15 cellular contexts compared by ENCODE assay signal in the genomic region with DNA sequence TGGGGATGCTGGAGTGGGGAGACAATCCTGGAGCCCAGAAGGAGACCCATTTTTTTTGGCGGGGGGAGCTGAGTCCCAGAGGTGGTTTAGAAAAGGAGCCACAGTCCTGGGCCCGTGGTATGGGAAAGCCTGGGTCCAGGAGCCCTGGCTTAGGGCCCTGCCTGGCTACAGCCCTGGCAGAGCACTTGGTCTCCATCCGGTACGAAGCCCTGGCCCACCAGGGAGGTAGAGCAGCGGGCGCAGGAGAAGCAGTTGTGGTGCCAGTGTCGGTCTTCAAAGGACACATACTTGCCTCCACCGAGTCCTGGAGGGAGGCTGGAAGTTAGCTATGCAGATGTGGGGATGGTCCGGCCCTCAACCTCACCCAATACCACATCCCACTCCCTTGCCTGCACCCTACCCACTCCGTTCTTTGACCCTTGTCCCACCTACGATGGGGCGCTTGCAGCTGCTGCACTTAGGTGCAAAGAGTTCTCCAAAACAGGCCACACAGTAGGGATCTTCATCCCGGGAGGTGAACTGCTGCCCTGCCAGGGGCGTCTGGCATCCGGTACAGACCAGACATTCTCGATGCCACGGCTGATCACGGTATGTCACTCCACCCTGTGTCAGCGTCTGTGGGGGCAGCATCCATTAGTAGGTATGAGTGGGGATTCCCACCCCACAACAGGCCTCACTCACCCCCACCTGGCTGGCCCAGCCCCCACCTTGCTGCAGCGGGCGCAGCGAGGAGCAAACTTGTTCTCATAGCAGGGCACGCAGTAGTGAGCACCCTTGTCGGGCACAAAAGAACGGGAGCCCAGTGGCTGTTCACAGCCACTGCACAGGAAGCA. TPM values are rescaled to one million over a fixed set of nuclear protein-coding genes. Genes with fewer than 3 reads are reported as not detected.
DNase-seq lines count a peak whose midpoint lies in the region; ATAC-seq, FAIRE-seq and TF ChIP-seq lines count a peak whose summit lies in the region.
"Had no signal": no experiment of that assay in that cellular context is flagged by ENCODE, and none has a peak within 500 bp of the region (broad histone marks: within the 10 kb centered on the region; RNA-seq: fewer than 3 reads in every experiment).

No MANE protein-coding gene starts in this region.

- FAIRE-seq in astrocyte (lab: Jason Lieb, UNC): no peak
- FAIRE-seq: keratinocyte had no signal

- H3K4me1 ChIP-seq in HUES48 (ENCODE audit: control insufficient read depth, insufficient read depth, low read length): peaks cover 43% of the 10 kb centered on the region
- peaks cover 60% of the 10 kb centered on the region for H3K4me1 ChIP-seq in astrocyte (ENCODE audit: insufficient read depth, low read length)
- H3K4me1 ChIP-seq in stomach: peaks cover 56 to 81% (median 68%) of the 10 kb centered on the region in 4 donors
- H3K4me1 ChIP-seq in Caco-2: peaks cover 25% of the 10 kb centered on the region

- DNase-seq in astrocyte (ENCODE audit: low read depth) (no peak), mesenteric fat pad (ENCODE audit: low spot score) (peak; percentile 68), stomach (no peak), middle frontal gyrus (ENCODE audit: extremely low spot score, low spot score) (no peak), Caco-2 (no peak), NOMO-1 (lab: John Stamatoyannopoulos, UW; ENCODE audit: unreplicated experiment in 2 of 2) (no peak)
- DNase-seq: activated CD4-positive, alpha-beta T cell treated with anti-CD3 and anti-CD28 coated beads for 36 hours; CD4-positive, alpha-beta T cell; cerebellar nuclear complex; NCI-H2081 treated with DMSO at 0.1 percent for 48 hours; SW 1271 had no signal

- H3K36me3 Mint-ChIP-seq in astrocyte (ENCODE audit: low read depth, unreplicated experiment) (peaks cover 15% of the 10 kb centered on the region), Caco-2 (ENCODE audit: insufficient read depth, unreplicated experiment) (peaks cover 6% of the 10 kb centered on the region)

- no peak overlapping the region for H2AFZ ChIP-seq in astrocyte (ENCODE audit: low read depth, low read length)

- H3K27ac ChIP-seq in HUES48 (ENCODE audit: low read depth, low read length) (peak overlapping the region; percentile 90), astrocyte (ENCODE audit: low read depth, low read length) (peak overlapping the region; percentile 40), stomach (peak overlapping the region; percentile 42 to 94 (median 89))

- peaks cover 58% of the 10 kb centered on the region for H3K79me2 ChIP-seq in astrocyte (ENCODE audit: insufficient read depth, low read length)

- intact Hi-C loops in stomach (cut with DNase I; ENCODE audit: low total_unique reads) (no loop called here), Caco-2 (cut with micrococcal nuclease; ENCODE audit: unreplicated experiment) (no loop called here)

- CTCF ChIA-PET in Caco-2 (lab: Charles Lee): no interaction called here

- no peak for TF ChIP-seq CTCF in astrocyte (IDR thresholded peaks at IDR 0.05; ENCODE audit: insufficient read depth, low read depth, low read length)
- no peak for TF ChIP-seq CTCF in stomach (IDR thresholded peaks at IDR 0.05)
- TF ChIP-seq CTCF in Caco-2 (IDR thresholded peaks at IDR 0.05; ENCODE audit: insufficient read depth in 1 of 2, low read depth in 1 of 2, low read length in 1 of 2, severe bottlenecking in 1 of 2, unreplicated experiment in 1 of 2): no peak

- no peak overlapping the region for H3K4me2 ChIP-seq in astrocyte (ENCODE audit: low read length)

- TF ChIP-seq EP300 in stomach (IDR thresholded peaks at IDR 0.05): no peak

- no peak overlapping the region for H3K9ac ChIP-seq in HUES48 (ENCODE audit: low read depth, low read length)
- peak overlapping the region; percentile 65 for H3K9ac ChIP-seq in astrocyte (ENCODE audit: low read length)

- H3K4me3 Mint-ChIP-seq in astrocyte (ENCODE audit: unreplicated experiment): peak overlapping the region; percentile 82
- no peak overlapping the region for H3K4me3 Mint-ChIP-seq in Caco-2 (ENCODE audit: unreplicated experiment)
- H3K4me3 Mint-ChIP-seq: activated CD4-positive, alpha-beta T cell treated with anti-CD3 and anti-CD28 coated beads for 36 hours had no signal

- 87 to 89% (median 88%) methylated on average over 12 to 25 of the region's 25 CpGs for WGBS in stomach, 5 donors

- H3K9me3 ChIP-seq in HUES48 (ENCODE audit: control insufficient read depth, insufficient read depth, low read length) (no peaks in the 10 kb centered on the region), astrocyte (ENCODE audit: insufficient read depth, low read depth, low read length) (no peaks in the 10 kb centered on the region), stomach (no peaks in the 10 kb centered on the region), Caco-2 (no peaks in the 10 kb centered on the region)

- H3K4me1 Mint-ChIP-seq in astrocyte (ENCODE audit: low read depth, unreplicated experiment) (peaks cover 56% of the 10 kb centered on the region), Caco-2 (ENCODE audit: low read depth, unreplicated experiment) (peaks cover 8% of the 10 kb centered on the region)

- POLR2A ChIA-PET in Caco-2 (lab: Charles Lee): no interaction called here

- H3K27me3 ChIP-seq in HUES48 (ENCODE audit: control insufficient read depth, insufficient read depth, low read length): no peaks in the 10 kb centered on the region
- H3K27me3 ChIP-seq in astrocyte (ENCODE audit: insufficient read depth, low read length): no peaks in the 10 kb centered on the region
- no peaks in the 10 kb centered on the region for H3K27me3 ChIP-seq in stomach
- H3K27me3 ChIP-seq in Caco-2 (replicated peaks; ENCODE audit: control insufficient read depth, insufficient read depth, low read length): no peaks in the 10 kb centered on the region

- H4K20me1 ChIP-seq in astrocyte (ENCODE audit: insufficient read depth, low read length): peaks cover 6% of the 10 kb centered on the region

- TF ChIP-seq POLR2A in stomach (IDR thresholded peaks at IDR 0.05): no peak

- H3K27me3 Mint-ChIP-seq in astrocyte (ENCODE audit: low read depth, unreplicated experiment) (no peaks in the 10 kb centered on the region), Caco-2 (ENCODE audit: insufficient read depth, unreplicated experiment) (no peaks in the 10 kb centered on the region)
- H3K27me3 Mint-ChIP-seq: activated CD4-positive, alpha-beta T cell treated with anti-CD3 and anti-CD28 coated beads for 36 hours; CD4-positive, alpha-beta T cell had no signal

- H3K27ac Mint-ChIP-seq in astrocyte (ENCODE audit: unreplicated experiment) (peak overlapping the region; percentile 79), Caco-2 (ENCODE audit: unreplicated experiment) (no peak overlapping the region)
- H3K27ac Mint-ChIP-seq: CD4-positive, alpha-beta T cell had no signal

- ATAC-seq in GM18861 (IDR thresholded peaks at IDR 0.05; ENCODE audit: unreplicated experiment): no peak
- ATAC-seq: activated CD4-positive, alpha-beta T cell treated with anti-CD3 and anti-CD28 coated beads for 36 hours had no signal

- BruUV-seq in Caco-2 (replicated peaks; lab: Mats Ljungman, UMichigan): no TSS peak

- H3K36me3 ChIP-seq in HUES48 (ENCODE audit: control insufficient read depth, insufficient read depth, low read length) (peaks cover 17% of the 10 kb centered on the region), astrocyte (ENCODE audit: insufficient read depth, low read length) (peaks cover 21% of the 10 kb centered on the region), stomach (peaks cover 0 to 21% (median 19%) of the 10 kb centered on the region in 4 donors), Caco-2 (ENCODE audit: control insufficient read depth, insufficient read depth, low read length) (no peaks in the 10 kb centered on the region)

- H3K9me3 Mint-ChIP-seq in astrocyte (ENCODE audit: unreplicated experiment): no peaks in the 10 kb centered on the region
- no peaks in the 10 kb centered on the region for H3K9me3 Mint-ChIP-seq in Caco-2 (ENCODE audit: unreplicated experiment)
- H3K9me3 Mint-ChIP-seq: CD4-positive, alpha-beta T cell had no signal

- H3K4me3 ChIP-seq in HUES48 (ENCODE audit: low read depth, low read length): no peak overlapping the region
- no peak overlapping the region for H3K4me3 ChIP-seq in astrocyte (ENCODE audit: insufficient read depth, low read depth, low read length)
- H3K4me3 ChIP-seq in stomach: no peak overlapping the region
- no peak overlapping the region for H3K4me3 ChIP-seq in Caco-2 (ENCODE audit: low read depth, low read length)

RNA-seq across cellular contexts. Expression of gene SF3A3, which starts 7.7 kb away (rescaled TPM):
- total RNA-seq in astrocyte (66.5 and 76.8 TPM in 2 replicates), mesenteric fat pad (46.7 TPM), stomach (100 to 1,000 TPM in 1 of 5 donors, 10 to 100 TPM in 3, 1 to 10 TPM in 1; 8.2 to 102 (median 72.3) TPM), Caco-2 (2022) (72.6 and 79.3 TPM in 2 replicates)
- polyA plus RNA-seq in stomach: 10 to 100 TPM; 17.1 to 19.9 (median 18.6) TPM

RNA-seq across cellular contexts. Expression of gene FHL3, which starts 7.8 kb away (rescaled TPM):
- total RNA-seq in astrocyte (107 and 116 TPM in 2 replicates), mesenteric fat pad (13.6 TPM), stomach (10 to 100 TPM in 2 of 5 donors, 1 to 10 TPM in 2, under 1 TPM in 1; 0.58 to 30.4 (median 9.5) TPM), Caco-2 (2022) (11.8 and 11.9 TPM in 2 replicates)
- 10 to 100 TPM; 18.1 to 28.2 (median 21.7) TPM for polyA plus RNA-seq in stomach

RNA-seq across cellular contexts. Expression of gene UTP11, which starts 15.1 kb away (rescaled TPM):
- 38.2 and 42.6 TPM in 2 replicates for total RNA-seq in astrocyte
- 35.3 TPM for total RNA-seq in mesenteric fat pad
- total RNA-seq in stomach: 10 to 100 TPM in 3 of 5 donors, 1 to 10 TPM in 2; 1.4 to 43.7 (median 10.3) TPM
- polyA plus RNA-seq in stomach: 10 to 100 TPM; 22.1 to 24.5 (median 23.1) TPM
- 29.1 and 33.2 TPM in 2 replicates for total RNA-seq in Caco-2 (2022)

RNA-seq across cellular contexts. Expression of gene POU3F1, which starts 49.1 kb away (rescaled TPM):
- total RNA-seq in astrocyte (2.3 and 3.3 TPM in 2 replicates), mesenteric fat pad (0.19 TPM), stomach (not detected), Caco-2 (2022) (not detected in 2 replicates)
- polyA plus RNA-seq in stomach: under 1 TPM in 1 of 3 donors, not detected in 2; 0.20 TPM
- total RNA-seq: LHCN-M2 had no signal

RNA-seq across cellular contexts. Expression of gene INPP5B, which starts 50.6 kb away (rescaled TPM):
- total RNA-seq in astrocyte: 19.4 and 21.4 TPM in 2 replicates
- 28.8 TPM for total RNA-seq in mesenteric fat pad
- 10 to 100 TPM in 3 of 5 donors, 1 to 10 TPM in 2; 8.4 to 56.7 (median 12.2) TPM for total RNA-seq in stomach
- 10 to 100 TPM in 1 of 3 donors, 1 to 10 TPM in 2; 7.2 to 10.1 (median 7.3) TPM for polyA plus RNA-seq in stomach
- 15.8 and 18.8 TPM in 2 replicates for total RNA-seq in Caco-2 (2022)

Comparison
In these comparisons a context has a peak if more than half of its experiments do, and no peak if none do; other contexts are left out.
1. H3K27ac ChIP-seq: peak in every context shown above with its lines; median percentile 90 in HUES48; 89 in stomach; 40 in astrocyte.